ENCODE assay signal across 24 cellular contexts in genomic region chr16:15511759-15512487, GRCh38.
"Had no signal": no experiment of that assay in that cellular context is flagged by ENCODE, and none has a peak within 500 bp of the region (broad histone marks: within the 10 kb centered on the region; RNA-seq: fewer than 3 reads in every experiment).

No MANE protein-coding gene starts in this region.

- H3K27ac Mint-ChIP-seq: neural progenitor cell; stimulated activated effector memory CD8-positive, alpha-beta T cell treated with anti-CD3 and anti-CD28 coated beads, Interleukin-12 subunit alpha, Interleukin-12 subunit beta, amount 100 ng/mL, for 72 hours had no signal

- H3K36me3 Mint-ChIP-seq: natural killer cell; stimulated activated effector memory CD8-positive, alpha-beta T cell treated with anti-CD3 and anti-CD28 coated beads, Interleukin-12 subunit alpha, Interleukin-12 subunit beta, amount 100 ng/mL, for 72 hours had no signal

- DNase-seq: effector memory CD8-positive, alpha-beta T cell; esophagus squamous epithelium; foreskin fibroblast; gastrocnemius medialis; head of caudate nucleus; left ventricle myocardium superior; lower lobe of right lung; natural killer cell; stimulated activated CD4-positive, alpha-beta T cell treated with anti-CD3 and anti-CD28 coated beads, Interleukin-12 subunit alpha, Interleukin-12 subunit beta, amount 100 ng/mL, for 4 hours; stimulated activated CD4-positive, alpha-beta T cell treated with anti-CD3 and anti-CD28 coated beads, Interleukin-2, amount 100 ng/mL, for 24 hours; stimulated activated CD4-positive, alpha-beta T cell treated with anti-CD3 and anti-CD28 coated beads, Interleukin-4, amount 100 ng/mL, for 24 hours; stimulated activated naive CD4-positive, alpha-beta T cell treated with Interleukin-2 at 50 U/mL for 16 hours; transverse colon; upper lobe of right lung; uterus had no signal

- ATAC-seq: effector memory CD8-positive, alpha-beta T cell; left ventricle myocardium superior; lower lobe of right lung; natural killer cell; sciatic nerve; stimulated activated effector memory CD8-positive, alpha-beta T cell treated with anti-CD3 and anti-CD28 coated beads, Interleukin-12 subunit alpha, Interleukin-12 subunit beta, amount 100 ng/mL, for 72 hours; upper lobe of right lung had no signal

- H3K36me3 ChIP-seq: esophagus squamous epithelium, lower lobe of right lung, neural progenitor cell, transverse colon, upper lobe of right lung, uterus had no signal

- H3K27me3 ChIP-seq: esophagus squamous epithelium, gastrocnemius medialis, neural progenitor cell, suprapubic skin, transverse colon, upper lobe of right lung, uterus had no signal

- H3K9me3 ChIP-seq: esophagus squamous epithelium, gastrocnemius medialis, lower lobe of right lung, suprapubic skin, transverse colon, upper lobe of right lung, uterus had no signal

- H3K9ac ChIP-seq: neural progenitor cell, parathyroid adenoma had no signal

- H3K4me3 ChIP-seq: coronary artery, esophagus squamous epithelium, gastrocnemius medialis, lower lobe of right lung, neural progenitor cell, smooth muscle cell, suprapubic skin, transverse colon, upper lobe of right lung, uterus had no signal

- H3K4me3 Mint-ChIP-seq: effector memory CD8-positive, alpha-beta T cell; natural killer cell; neural progenitor cell; stimulated activated effector memory CD8-positive, alpha-beta T cell treated with anti-CD3 and anti-CD28 coated beads, Interleukin-12 subunit alpha, Interleukin-12 subunit beta, amount 100 ng/mL, for 72 hours had no signal

- FAIRE-seq: endometrium, keratinocyte had no signal

- H3K27ac ChIP-seq: coronary artery, esophagus squamous epithelium, lower lobe of right lung, neural progenitor cell, parathyroid adenoma, suprapubic skin, transverse colon, upper lobe of right lung, uterus had no signal

- H3K4me2 ChIP-seq: neural progenitor cell, smooth muscle cell had no signal

- H3K9me3 Mint-ChIP-seq: effector memory CD8-positive, alpha-beta T cell; natural killer cell; neural progenitor cell; stimulated activated effector memory CD8-positive, alpha-beta T cell treated with anti-CD3 and anti-CD28 coated beads, Interleukin-12 subunit alpha, Interleukin-12 subunit beta, amount 100 ng/mL, for 72 hours had no signal

- H2AFZ ChIP-seq: neural progenitor cell, parathyroid adenoma had no signal
